17 cellular contexts compared by ENCODE assay signal in the genomic region with DNA sequence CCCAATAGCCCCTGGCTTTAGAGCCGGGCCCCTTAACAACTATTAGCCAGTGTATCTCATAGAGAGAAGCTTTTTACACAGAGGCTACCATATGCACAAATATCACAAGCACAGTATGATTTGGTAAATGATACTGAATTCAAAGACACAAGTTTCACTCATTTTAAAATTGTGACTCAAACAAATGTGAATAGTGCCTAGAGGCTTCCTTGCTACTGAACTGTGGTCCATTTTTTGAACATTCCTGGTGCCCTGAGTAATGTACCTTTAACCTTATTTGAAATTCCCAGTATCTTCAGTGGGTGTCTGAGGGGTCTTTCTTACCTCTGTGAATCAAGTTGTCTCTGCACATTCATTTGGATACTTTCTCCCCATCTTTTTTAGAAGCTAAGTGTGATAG.
DNase-seq lines count a peak whose midpoint lies in the region; ATAC-seq lines count a peak whose summit lies in the region.
"Had no signal": no experiment of that assay in that cellular context is flagged by ENCODE, and none has a peak within 500 bp of the region (broad histone marks: within the 10 kb centered on the region; RNA-seq: fewer than 3 reads in every experiment).

No MANE protein-coding gene starts in this region.

- H3K23ac ChIP-seq in mesendoderm (ENCODE audit: low read length), result no peak overlapping the region

- H3K56ac ChIP-seq in mesendoderm (ENCODE audit: low read length), result no peak overlapping the region

- H2BK15ac ChIP-seq in mesendoderm (replicated peaks; ENCODE audit: low read depth), result no peak overlapping the region

- peak overlapping the region; percentile 30 for H3K18ac ChIP-seq in mesendoderm (ENCODE audit: low read length)

- no peak overlapping the region for H2AFZ ChIP-seq in GM23248

- peaks cover 0 to 6% (median 0%) of the 10 kb centered on the region in 11 experiments; a peak in 2 of 22 replicates for H3K9me3 ChIP-seq in BLaER1 treated with 17β-estradiol and CSF1 and Interleukin-3, amounts not matched to agents 10 nM and 100 nM (replicated peaks in 1 of 11)
- H3K9me3 ChIP-seq in GM23248 (ENCODE audit: low read depth), result no peaks in the 10 kb centered on the region
- no peaks in the 10 kb centered on the region for H3K9me3 ChIP-seq in adipocyte (ENCODE audit: control insufficient read depth, low read length)
- H3K9me3 ChIP-seq: left lung, mucosa of descending colon, neutrophil, uterus had no signal

- no peak overlapping the region for H3K4me3 ChIP-seq in BLaER1 treated with 17β-estradiol and CSF1 and Interleukin-3, amounts not matched to agents 10 nM and 100 nM
- H3K4me3 ChIP-seq in GM23248 (0 out of 2 replicates have a peak overlapping the region, but pooled peaks have one; percentile 49), adipocyte (ENCODE audit: low read length) (no peak overlapping the region), mesendoderm (ENCODE audit: low read length) (no peak overlapping the region)
- H3K4me3 ChIP-seq: left lung, mucosa of descending colon, uterus had no signal

- whole genome bisulfite sequencing in GM23248 (ENCODE audit: low coverage in 1 of 2, low lambda C conversion rate in 2 of 2, missing lambda C conversion rate in 2 of 2), 2 experiments, result 94 to 100% methylated on average over 1 of the region's 1 CpG
- no CpG with 5 or more reads among the region's 1 CpG for WGBS in mesendoderm (ENCODE audit: extremely low coverage, insufficient coverage, low lambda C conversion rate)

- no peak overlapping the region for H2BK120ac ChIP-seq in mesendoderm (ENCODE audit: low read depth, low read length)

- peaks cover 51 to 89% (median 60%) of the 10 kb centered on the region in 10 experiments for H3K4me1 ChIP-seq in BLaER1 treated with 17β-estradiol and CSF1 and Interleukin-3, amounts not matched to agents 10 nM and 100 nM
- H3K4me1 ChIP-seq in GM23248 (ENCODE audit: insufficient read depth) (peaks cover 51% of the 10 kb centered on the region), adipocyte (ENCODE audit: control insufficient read depth, insufficient read depth, low read length) (peaks cover 33% of the 10 kb centered on the region), mesendoderm (ENCODE audit: control insufficient read depth, low read depth, low read length) (no peaks in the 10 kb centered on the region)

- H3K36me3 ChIP-seq in BLaER1 treated with 17β-estradiol and CSF1 and Interleukin-3, amounts not matched to agents 10 nM and 100 nM, result peaks cover 0 to 6% (median 0%) of the 10 kb centered on the region in 11 experiments; a peak in 1 of 22 replicates
- H3K36me3 ChIP-seq in GM23248 (ENCODE audit: low read depth), result no peaks in the 10 kb centered on the region
- H3K36me3 ChIP-seq in adipocyte (ENCODE audit: control insufficient read depth, insufficient read depth, low read length, severe bottlenecking), result peaks cover under 1% of the 10 kb centered on the region
- no peaks in the 10 kb centered on the region for H3K36me3 ChIP-seq in mesendoderm (ENCODE audit: control insufficient read depth, insufficient read depth, low read length)
- H3K36me3 ChIP-seq: left lung, neutrophil, uterus had no signal

- no peak overlapping the region for H3K9ac ChIP-seq in BLaER1 treated with 17β-estradiol and CSF1 and Interleukin-3, amounts not matched to agents 10 nM and 100 nM
- H3K9ac ChIP-seq in GM23248, result peak overlapping the region; percentile 74
- peak overlapping the region; percentile 62 for H3K9ac ChIP-seq in adipocyte (ENCODE audit: low read length)
- no peak overlapping the region for H3K9ac ChIP-seq in mesendoderm (ENCODE audit: low read length)

- 0 out of 22 replicates have a peak overlapping the region, but pooled peaks of 1 of the 11 experiments have one; percentile 76 for H3K27ac ChIP-seq in BLaER1 treated with 17β-estradiol and CSF1 and Interleukin-3, amounts not matched to agents 10 nM and 100 nM
- H3K27ac ChIP-seq in GM23248, result peak overlapping the region; percentile 95
- no peak overlapping the region for H3K27ac ChIP-seq in mesendoderm (ENCODE audit: low read depth, low read length)
- H3K27ac ChIP-seq: left lung, neutrophil had no signal

- no peak overlapping the region for H2BK5ac ChIP-seq in mesendoderm (ENCODE audit: low read length)

- H3K79me1 ChIP-seq in mesendoderm (ENCODE audit: low read length), result no peaks in the 10 kb centered on the region

- H2AK5ac ChIP-seq in mesendoderm (ENCODE audit: low read length), result no peak overlapping the region

- no peak overlapping the region for H4K5ac ChIP-seq in mesendoderm (ENCODE audit: low read length)

- H3K4ac ChIP-seq in mesendoderm (ENCODE audit: low read depth, low read length), result no peak overlapping the region

- in situ Hi-C loops in GM23248 (cut with MboI), result no loop called here

- peaks cover 61% of the 10 kb centered on the region for H3F3A ChIP-seq in GM23248 (ENCODE audit: insufficient read depth)

- peaks cover 82% of the 10 kb centered on the region for H3K79me2 ChIP-seq in GM23248 (ENCODE audit: insufficient read depth)
- H3K79me2 ChIP-seq in mesendoderm (ENCODE audit: control insufficient read depth, insufficient read depth, low read length), result no peaks in the 10 kb centered on the region

- no peaks in the 10 kb centered on the region for H3K9me2 ChIP-seq in GM23248 (ENCODE audit: insufficient read depth)

- peak overlapping the region in 9 of 11 experiments; percentile 8 to 87 (median 68); a peak in 11 of 22 replicates for H3K4me2 ChIP-seq in BLaER1 treated with 17β-estradiol and CSF1 and Interleukin-3, amounts not matched to agents 10 nM and 100 nM
- H3K4me2 ChIP-seq in GM23248 (ENCODE audit: unreplicated experiment) (peak overlapping the region; percentile 53), mesendoderm (ENCODE audit: low read length) (no peak overlapping the region)

- no peak for ATAC-seq in GM21515 (IDR thresholded peaks at IDR 0.05; ENCODE audit: unreplicated experiment)
- ATAC-seq: left lung, mucosa of descending colon had no signal

- no peak overlapping the region for H4K8ac ChIP-seq in mesendoderm (ENCODE audit: low read depth, low read length)

- no peaks in the 10 kb centered on the region for H3K27me3 ChIP-seq in BLaER1 treated with 17β-estradiol and CSF1 and Interleukin-3, amounts not matched to agents 10 nM and 100 nM
- H3K27me3 ChIP-seq in GM23248 (replicated peaks; ENCODE audit: insufficient read depth) (no peaks in the 10 kb centered on the region), adipocyte (replicated peaks; ENCODE audit: control insufficient read depth, insufficient read depth, low read length) (no peaks in the 10 kb centered on the region), mesendoderm (ENCODE audit: insufficient read depth, low read length, poor library complexity) (no peaks in the 10 kb centered on the region)
- H3K27me3 ChIP-seq: left lung, neutrophil, uterus had no signal

- DNase-seq in GM23248 (peak; percentile 41), adipocyte (ENCODE audit: low read depth) (no peak), mesendoderm (no peak), NCI-H187 treated with DMSO at 0.1 percent for 48 hours (lab: John Stamatoyannopoulos, UW) (no peak), kidney glomerular epithelial cell (lab: John Stamatoyannopoulos, UW) (no peak)
- DNase-seq: Calu3, dermis blood vessel endothelial cell, erythroblast, left lung, mucosa of descending colon, NCI-H1092, NCI-H524, Right ventricle myocardium superior, uterus had no signal

- no peaks in the 10 kb centered on the region for H4K20me1 ChIP-seq in BLaER1 treated with 17β-estradiol and CSF1 and Interleukin-3, amounts not matched to agents 10 nM and 100 nM
- no peaks in the 10 kb centered on the region for H4K20me1 ChIP-seq in GM23248 (ENCODE audit: insufficient read depth)

Comparison
In these comparisons a context has a peak if more than half of its experiments do, and no peak if none do; other contexts are left out.
1. H3K9ac ChIP-seq: peak in GM23248 (single experiment) and adipocyte (single experiment); none in BLaER1 treated with 17β-estradiol and CSF1 and Interleukin-3, amounts not matched to agents 10 nM and 100 nM (0 of 11) and mesendoderm (single experiment).